11 cellular contexts compared by ENCODE assay signal in the genomic region with DNA sequence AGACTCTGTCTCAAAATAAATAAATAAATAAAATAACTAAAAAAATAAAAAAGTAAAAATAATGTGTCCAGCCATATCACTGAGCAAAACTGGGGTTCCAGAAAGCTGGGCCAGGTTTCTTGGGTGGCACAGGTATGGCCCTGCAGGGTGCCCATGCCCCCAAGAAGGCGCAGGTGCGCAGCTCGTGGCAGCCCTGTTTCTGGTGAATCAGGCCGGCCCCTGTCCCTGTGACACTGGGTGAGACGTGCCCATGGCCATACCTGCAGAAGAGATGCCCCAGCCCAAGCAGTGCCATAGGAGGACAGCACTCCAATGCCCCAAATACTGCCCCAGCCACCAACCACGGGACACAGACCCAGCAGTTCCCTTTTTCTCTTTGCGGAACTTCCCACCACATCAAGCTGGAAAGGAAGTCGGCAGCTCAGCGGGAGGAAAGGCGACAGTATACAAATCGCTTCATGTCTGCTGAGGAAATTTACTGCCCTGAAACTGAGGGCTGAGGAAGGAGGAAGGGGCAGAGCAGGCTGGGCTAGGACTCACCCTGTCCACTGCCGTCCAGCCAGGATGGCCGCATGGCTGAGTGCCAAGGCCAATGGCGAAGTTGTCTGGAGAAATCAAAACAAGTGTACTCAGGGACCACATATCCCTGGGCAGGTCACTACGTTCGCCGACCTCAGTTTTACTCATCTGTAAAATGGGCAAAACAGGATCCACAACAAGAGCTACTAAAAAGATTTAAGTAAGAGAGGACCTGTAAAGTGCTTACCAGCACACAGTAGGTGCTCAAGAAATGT. TPM values are rescaled to one million over a fixed set of nuclear protein-coding genes. Genes with fewer than 3 reads are reported as not detected.
A peak's percentile ranks its signal among the peaks of the same experiment; 100 is the strongest.
DNase-seq lines count a peak whose midpoint lies in the region; ATAC-seq, FAIRE-seq and TF ChIP-seq lines count a peak whose summit lies in the region.
"Had no signal": no experiment of that assay in that cellular context is flagged by ENCODE, and none has a peak within 500 bp of the region (broad histone marks: within the 10 kb centered on the region; RNA-seq: fewer than 3 reads in every experiment).

No MANE protein-coding gene starts in this region.

- no peak for DNase-seq in activated CD8-positive, alpha-beta memory T cell treated with anti-CD3 and anti-CD28 coated beads, Interleukin-2, amount 10 ng/mL, durations not matched to agents 7 days and 5 days
- DNase-seq in activated CD8-positive, alpha-beta memory T cell treated with anti-CD3 and anti-CD28 coated beads for 24 hours, result no peak
- no peak for DNase-seq in activated naive CD8-positive, alpha-beta T cell treated with anti-CD3 and anti-CD28 coated beads for 36 hours
- DNase-seq in HepG2 (ENCODE audit: low spot score), result no peak
- peak; percentile 56 to 84 for DNase-seq in upper lobe of left lung
- DNase-seq in H4 (ENCODE audit: low spot score), result no peak
- DNase-seq: GOT3, T-helper 9 cell had no signal

- no peak overlapping the region for H2AFZ ChIP-seq in HepG2 (ENCODE audit: low read length)

- TF ChIP-seq POLR2A in HepG2 (IDR thresholded peaks at IDR 0.05; ENCODE audit: insufficient read depth in 1 of 2, low read depth in 2 of 2, low read length in 2 of 2) (no peak), upper lobe of left lung (IDR thresholded peaks at IDR 0.05) (peak in 1 of 4 donors; percentile 21), GM18505 (IDR thresholded peaks at IDR 0.05; ENCODE audit: borderline replicate concordance, extremely low read depth, insufficient read depth, insufficient read length) (no peak)

- no peaks in the 10 kb centered on the region for H3K4me1 ChIP-seq in HepG2 (ENCODE audit: insufficient read depth, low read length)
- H3K4me1 ChIP-seq in upper lobe of left lung, result peaks cover 61 to 92% (median 78%) of the 10 kb centered on the region in 4 donors

- no peak overlapping the region for H3K9ac ChIP-seq in HepG2 (ENCODE audit: insufficient read depth, low read depth, low read length)

- no peaks in the 10 kb centered on the region for H3K27me3 Mint-ChIP-seq in activated CD8-positive, alpha-beta memory T cell treated with anti-CD3 and anti-CD28 coated beads, Interleukin-2, amount 10 ng/mL, durations not matched to agents 7 days and 5 days
- no peaks in the 10 kb centered on the region for H3K27me3 Mint-ChIP-seq in activated naive CD8-positive, alpha-beta T cell treated with anti-CD3 and anti-CD28 coated beads for 36 hours

- H3K9me3 ChIP-seq in HepG2 (ENCODE audit: low read length) (no peaks in the 10 kb centered on the region), upper lobe of left lung (no peaks in the 10 kb centered on the region)

- peak overlapping the region; percentile 71 for H3K27ac Mint-ChIP-seq in activated CD8-positive, alpha-beta memory T cell treated with anti-CD3 and anti-CD28 coated beads, Interleukin-2, amount 10 ng/mL, durations not matched to agents 7 days and 5 days
- H3K27ac Mint-ChIP-seq in activated naive CD8-positive, alpha-beta T cell treated with anti-CD3 and anti-CD28 coated beads for 36 hours, result peak overlapping the region; percentile 78
- H3K27ac Mint-ChIP-seq: nephron progenitor cell had no signal

- intact Hi-C loops in HepG2 (cut with micrococcal nuclease; ENCODE audit: unreplicated experiment), result no loop called here

- H3K36me3 Mint-ChIP-seq in activated CD8-positive, alpha-beta memory T cell treated with anti-CD3 and anti-CD28 coated beads, Interleukin-2, amount 10 ng/mL, durations not matched to agents 7 days and 5 days, result peaks cover 37% of the 10 kb centered on the region
- peaks cover 65% of the 10 kb centered on the region for H3K36me3 Mint-ChIP-seq in activated naive CD8-positive, alpha-beta T cell treated with anti-CD3 and anti-CD28 coated beads for 36 hours

- FAIRE-seq in HepG2 (lab: Jason Lieb, UNC), result no peak

- H3K4me3 ChIP-seq in HepG2 (replicated peaks in 1 of 3; ENCODE audit: insufficient read depth in 1 of 3, low read depth in 2 of 3, low read length in 3 of 3) (no peak overlapping the region), upper lobe of left lung (no peak overlapping the region)

- POLR2A ChIA-PET in HepG2 (lab: Yijun Ruan, JAX), result no interaction called here

- in situ Hi-C loops in HepG2 (cut with HindIII; ENCODE audit: extremely low pct_ligation_motif_present, low pct_unique_long_range_greater_than_20kb), result no loop called here

- peaks cover 82% of the 10 kb centered on the region for H3K4me1 Mint-ChIP-seq in activated CD8-positive, alpha-beta memory T cell treated with anti-CD3 and anti-CD28 coated beads, Interleukin-2, amount 10 ng/mL, durations not matched to agents 7 days and 5 days
- peaks cover 83% of the 10 kb centered on the region for H3K4me1 Mint-ChIP-seq in activated naive CD8-positive, alpha-beta T cell treated with anti-CD3 and anti-CD28 coated beads for 36 hours

- H3K36me3 ChIP-seq in HepG2 (replicated peaks in 1 of 2; ENCODE audit: control insufficient read depth in 1 of 2, insufficient read depth in 2 of 2, low read length in 2 of 2) (no peaks in the 10 kb centered on the region), upper lobe of left lung (no peaks in the 10 kb centered on the region)

- TF ChIP-seq CTCF in HepG2 (CRISPR knock-in tag; IDR thresholded peaks at IDR 0.05) (no peak), upper lobe of left lung (IDR thresholded peaks at IDR 0.05) (no peak)

- ATAC-seq in activated CD8-positive, alpha-beta memory T cell treated with anti-CD3 and anti-CD28 coated beads, Interleukin-2, amount 10 ng/mL, durations not matched to agents 7 days and 5 days, result no peak
- ATAC-seq in HepG2 (no peak), upper lobe of left lung (ENCODE audit: low FRiP score in 2 of 2) (peak; percentile 68 to 82), GM21515 (IDR thresholded peaks at IDR 0.05; ENCODE audit: unreplicated experiment) (no peak), GM18505 (IDR thresholded peaks at IDR 0.05; ENCODE audit: unreplicated experiment) (no peak)

- H3K4me2 ChIP-seq in HepG2 (ENCODE audit: low read depth, low read length), result no peak overlapping the region

- CTCF ChIA-PET in activated CD8-positive, alpha-beta memory T cell treated with anti-CD3 and anti-CD28 coated beads, Interleukin-2, amount 10 ng/mL, durations not matched to agents 7 days and 5 days (lab: Charles Lee), result interaction anchor here (0.9 to 1.5 kb wide), 3 partner anchors 10 to 54 kb away, joined by 3 to 4 read pairs (median 4); no protein-coding TSS in a partner anchor
- CTCF ChIA-PET in HepG2 (lab: Yijun Ruan, JAX; ENCODE audit: low intra/inter-chr PET ratio, low total read pairs), result no interaction called here

- H3K79me2 ChIP-seq in HepG2 (ENCODE audit: insufficient read depth, low read length), result no peaks in the 10 kb centered on the region

- H3K27ac ChIP-seq in HepG2 (ENCODE audit: extremely low read length, insufficient read depth, low read length) (no peak overlapping the region), upper lobe of left lung (peak overlapping the region; percentile 38 to 85 (median 76))

- H3K4me3 Mint-ChIP-seq in activated CD8-positive, alpha-beta memory T cell treated with anti-CD3 and anti-CD28 coated beads, Interleukin-2, amount 10 ng/mL, durations not matched to agents 7 days and 5 days, result no peak overlapping the region
- H3K4me3 Mint-ChIP-seq in activated naive CD8-positive, alpha-beta T cell treated with anti-CD3 and anti-CD28 coated beads for 36 hours, result peak overlapping the region; percentile 14
- H3K4me3 Mint-ChIP-seq: nephron progenitor cell had no signal

- H3K27me3 ChIP-seq in HepG2 (ENCODE audit: control insufficient read depth in 1 of 2, insufficient read depth in 2 of 2, low read length in 2 of 2), result peaks cover 6 to 33% of the 10 kb centered on the region in 2 experiments; a peak in 3 of 5 replicates
- no peaks in the 10 kb centered on the region for H3K27me3 ChIP-seq in upper lobe of left lung

- no peak for TF ChIP-seq RAD21 in HepG2 (CRISPR knock-in tag; IDR thresholded peaks at IDR 0.05)

- BruUV-seq in HepG2 (replicated peaks; lab: Mats Ljungman, UMichigan), result no TSS peak

- WGBS in HepG2 (ENCODE audit: low lambda C conversion rate), result 52% methylated on average over 17 of the region's 17 CpGs
- 35 to 46% methylated on average over 16 to 17 of the region's 17 CpGs for WGBS in upper lobe of left lung, 2 donors

- TF ChIP-seq EP300 in HepG2 (IDR thresholded peaks at IDR 0.05; ENCODE audit: low read depth in 2 of 2, low read length in 2 of 2), result no peak
- TF ChIP-seq EP300 in HepG2 (CRISPR knock-in tag; IDR thresholded peaks at IDR 0.05; ENCODE audit: borderline replicate concordance), result no peak
- TF ChIP-seq EP300 in upper lobe of left lung (IDR thresholded peaks at IDR 0.05), result peak in 1 of 4 donors; percentile 26

- H3K9me3 Mint-ChIP-seq in activated CD8-positive, alpha-beta memory T cell treated with anti-CD3 and anti-CD28 coated beads, Interleukin-2, amount 10 ng/mL, durations not matched to agents 7 days and 5 days (ENCODE audit: low read depth), result peaks cover 8% of the 10 kb centered on the region
- peaks cover 10% of the 10 kb centered on the region for H3K9me3 Mint-ChIP-seq in activated naive CD8-positive, alpha-beta T cell treated with anti-CD3 and anti-CD28 coated beads for 36 hours

- H4K20me1 ChIP-seq in HepG2 (ENCODE audit: insufficient read depth, low read length), result no peaks in the 10 kb centered on the region

RNA-seq across cellular contexts. Expression of a gene that starts 55.4 kb away (rescaled TPM):
- total RNA-seq in activated CD8-positive, alpha-beta memory T cell treated with anti-CD3 and anti-CD28 coated beads, Interleukin-2, amount 10 ng/mL, durations not matched to agents 7 days and 5 days, result 100 to 1,000 TPM; 130 to 156 TPM
- 10 to 100 TPM; 76.8 to 77.1 TPM for total RNA-seq in activated naive CD8-positive, alpha-beta T cell treated with anti-CD3 and anti-CD28 coated beads for 36 hours
- total RNA-seq in HepG2 (2016; rRNA removed; fragmentation: Illumina TruSeq; extraction: Trizol) (0.02 and 0.06 TPM in 2 replicates), upper lobe of left lung (100 to 1,000 TPM in 2 of 6 donors, 10 to 100 TPM in 4; 42.8 to 177 (median 74.6) TPM)
- total RNA-seq in HepG2 (2016; cell fraction: cytosol; rRNA removed; fragmentation: Illumina TruSeq; extraction: Trizol; ENCODE audit: low read depth), result under 0.01 TPM in 1 of 2 replicates, not detected in the other
- total RNA-seq in HepG2 (2016; cell fraction: insoluble cytoplasmic fraction; rRNA removed; fragmentation: Illumina TruSeq; extraction: Trizol), result 0.02 TPM in 1 of 2 replicates, not detected in the other
- 0.03 and 0.56 TPM in 2 replicates for total RNA-seq in HepG2 (2016; cell fraction: membrane; rRNA removed; fragmentation: Illumina TruSeq; extraction: Trizol)
- total RNA-seq in HepG2 (2016; cell fraction: nucleus; rRNA removed; fragmentation: Illumina TruSeq; extraction: Trizol), result not detected in 2 replicates
- polyA plus RNA-seq in HepG2 (2011; rRNA removed), result 0.04 and 0.05 TPM in 2 replicates
- polyA plus RNA-seq in HepG2 (2011; cell fraction: cytosol; rRNA removed), result 0.03 and 0.07 TPM in 2 replicates
- 0.17 and 0.19 TPM in 2 replicates for polyA plus RNA-seq in HepG2 (2011; cell fraction: nucleus; rRNA removed)
- polyA plus RNA-seq in HepG2 (2012), result 0.03 and 0.05 TPM in 2 replicates
- 0.02 TPM in 1 of 2 replicates, not detected in the other for polyA plus RNA-seq in HepG2 (2016; cell fraction: cytosol; fragmentation: Illumina TruSeq; extraction: Trizol; ENCODE audit: low read depth)
- polyA plus RNA-seq in HepG2 (2016; cell fraction: insoluble cytoplasmic fraction; fragmentation: Illumina TruSeq; extraction: Trizol; ENCODE audit: low read depth), result not detected in 2 replicates
- not detected in 2 replicates for polyA plus RNA-seq in HepG2 (2016; cell fraction: membrane; fragmentation: Illumina TruSeq; extraction: Trizol; ENCODE audit: low read depth)
- not detected in 2 replicates for polyA plus RNA-seq in HepG2 (2016; cell fraction: nucleus; fragmentation: Illumina TruSeq; extraction: Trizol; ENCODE audit: insufficient read depth, low read depth)
- polyA minus RNA-seq in HepG2 (2011; rRNA and poly(A)+ RNA removed; ENCODE audit: low replicate concordance), result 0.08 and 15.2 TPM in 2 replicates
- polyA minus RNA-seq in HepG2 (2011; cell fraction: cytosol; rRNA and poly(A)+ RNA removed), result 0.20 and 0.44 TPM in 2 replicates
- polyA minus RNA-seq in HepG2 (2011; cell fraction: nucleus; rRNA and poly(A)+ RNA removed), result 0.12 and 0.13 TPM in 2 replicates
- 2.8 and 3.1 TPM in 2 replicates for total RNA-seq in H4 (2014; rRNA removed; shearing (Covaris generic))

Comparison
In these comparisons a context has a peak if more than half of its experiments do, and no peak if none do; other contexts are left out.
1. ATAC-seq: peak in upper lobe of left lung (2 of 2); none in activated CD8-positive, alpha-beta memory T cell treated with anti-CD3 and anti-CD28 coated beads, Interleukin-2, amount 10 ng/mL, durations not matched to agents 7 days and 5 days (single experiment), HepG2 (single experiment), GM21515 (single experiment) and GM18505 (single experiment).
2. DNase-seq: peak in upper lobe of left lung (2 of 2); none in activated CD8-positive, alpha-beta memory T cell treated with anti-CD3 and anti-CD28 coated beads, Interleukin-2, amount 10 ng/mL, durations not matched to agents 7 days and 5 days (single experiment), activated CD8-positive, alpha-beta memory T cell treated with anti-CD3 and anti-CD28 coated beads for 24 hours (single experiment), activated naive CD8-positive, alpha-beta T cell treated with anti-CD3 and anti-CD28 coated beads for 36 hours (single experiment), HepG2 (single experiment) and H4 (single experiment).
3. RNA of a gene that starts 55.4 kb away (total RNA-seq): 130 to 156 TPM in activated CD8-positive, alpha-beta memory T cell treated with anti-CD3 and anti-CD28 coated beads, Interleukin-2, amount 10 ng/mL, durations not matched to agents 7 days and 5 days, 42.8 to 177 TPM in upper lobe of left lung and 76.8 to 77.1 TPM in activated naive CD8-positive, alpha-beta T cell treated with anti-CD3 and anti-CD28 coated beads for 36 hours; 2.8 to 3.1 TPM in H4 and under 0.01 to 0.56 TPM in HepG2; every median in the first group is over 10 times any median in the second.